ENCODE assay signal across 8 cellular contexts in the genomic region with DNA sequence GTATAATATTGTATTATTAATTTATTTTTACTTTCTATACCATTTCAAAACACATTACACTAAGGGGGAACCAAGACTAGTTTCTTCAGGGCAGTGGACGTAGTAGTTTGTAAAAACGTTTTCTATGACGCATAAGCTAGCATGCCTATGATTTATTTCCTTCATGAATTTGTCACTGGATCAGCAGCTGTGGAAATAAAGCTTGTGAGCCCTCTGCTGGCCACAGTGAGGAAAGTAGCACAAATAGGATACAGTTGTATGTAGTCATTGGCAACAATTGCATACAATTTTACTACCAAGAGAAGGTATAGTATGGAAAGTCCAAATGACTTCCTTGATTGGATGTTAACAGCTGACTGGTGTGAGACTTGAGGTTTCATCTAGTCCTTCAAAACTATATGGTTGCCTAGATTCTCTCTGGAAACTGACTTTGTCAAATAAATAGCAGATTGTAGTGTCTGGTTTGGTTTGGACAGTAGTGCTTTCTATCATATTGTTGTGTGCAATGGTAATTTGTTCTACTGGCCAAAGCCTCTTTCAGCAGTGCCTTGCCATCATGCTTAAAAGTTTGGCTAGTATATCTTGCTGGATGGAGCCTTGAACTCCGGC. TPM values are rescaled to one million over a fixed set of nuclear protein-coding genes. Genes with fewer than 3 reads are reported as not detected.
DNase-seq lines count a peak whose midpoint lies in the region; ATAC-seq and TF ChIP-seq lines count a peak whose summit lies in the region.

No MANE protein-coding gene starts in this region.

- TF ChIP-seq CTCF in activated CD8-positive, alpha-beta T cell treated with anti-CD3 and anti-CD28 coated beads for 36 hours (IDR thresholded peaks at IDR 0.05): peak; percentile 77
- TF ChIP-seq CTCF in endodermal cell (conservative IDR thresholded peaks at IDR 0.05): peak; percentile 92

- no peaks in the 10 kb centered on the region for H3K27me3 Mint-ChIP-seq in activated CD8-positive, alpha-beta T cell treated with anti-CD3 and anti-CD28 coated beads for 36 hours
- H3K27me3 Mint-ChIP-seq in endodermal cell (ENCODE audit: insufficient read depth): no peaks in the 10 kb centered on the region
- no peaks in the 10 kb centered on the region for H3K27me3 Mint-ChIP-seq in stimulated activated memory B cell treated with anti-CD40 and anti-IgM and Interleukin-4, amounts not matched to agents 10 μg/mL and 1 μg/mL and 100 μg/mL, for 72 hours

- H3K36me3 Mint-ChIP-seq in activated CD8-positive, alpha-beta T cell treated with anti-CD3 and anti-CD28 coated beads for 36 hours (ENCODE audit: low read depth): peaks cover 17% of the 10 kb centered on the region
- peaks cover 32% of the 10 kb centered on the region for H3K36me3 Mint-ChIP-seq in endodermal cell (ENCODE audit: low read depth)
- peaks cover 27% of the 10 kb centered on the region for H3K36me3 Mint-ChIP-seq in stimulated activated memory B cell treated with anti-CD40 and anti-IgM and Interleukin-4, amounts not matched to agents 10 μg/mL and 1 μg/mL and 100 μg/mL, for 72 hours

- CTCF ChIA-PET in activated CD8-positive, alpha-beta T cell treated with anti-CD3 and anti-CD28 coated beads for 36 hours (lab: Charles Lee): interaction anchor here (0.7 to 6.5 kb wide), 32 partner anchors 13 to 488 kb away, joined by 3 to 79 read pairs (median 5); partner anchors contain the start of genes CCDC177, ERH and SLC39A9

- peaks cover 41% of the 10 kb centered on the region for H3K36me3 ChIP-seq in endodermal cell (ENCODE audit: control insufficient read depth, insufficient read depth, low read length)

- ATAC-seq in HG03439 (IDR thresholded peaks at IDR 0.05; ENCODE audit: unreplicated experiment): peak; percentile 54
- ATAC-seq in activated CD8-positive, alpha-beta T cell treated with anti-CD3 and anti-CD28 coated beads for 36 hours: peak; percentile 91
- ATAC-seq in stimulated activated memory B cell treated with anti-CD40 and anti-IgM and Interleukin-4, amounts not matched to agents 10 μg/mL and 1 μg/mL and 100 μg/mL, for 72 hours: peak; percentile 71
- no peak for ATAC-seq in GM21619 (IDR thresholded peaks at IDR 0.05; ENCODE audit: unreplicated experiment)

- intact Hi-C loops in activated CD8-positive, alpha-beta T cell treated with anti-CD3 and anti-CD28 coated beads for 36 hours (cut with micrococcal nuclease): loop anchor here (5.0 kb wide), 1 partner anchor 218 kb away; no protein-coding TSS in a partner anchor

- no peak overlapping the region for H3K27ac Mint-ChIP-seq in activated CD8-positive, alpha-beta T cell treated with anti-CD3 and anti-CD28 coated beads for 36 hours
- H3K27ac Mint-ChIP-seq in endodermal cell: no peak overlapping the region
- H3K27ac Mint-ChIP-seq in stimulated activated memory B cell treated with anti-CD40 and anti-IgM and Interleukin-4, amounts not matched to agents 10 μg/mL and 1 μg/mL and 100 μg/mL, for 72 hours: peak overlapping the region; percentile 30

- H3K4me3 Mint-ChIP-seq in activated CD8-positive, alpha-beta T cell treated with anti-CD3 and anti-CD28 coated beads for 36 hours: no peak overlapping the region
- no peak overlapping the region for H3K4me3 Mint-ChIP-seq in endodermal cell
- no peak overlapping the region for H3K4me3 Mint-ChIP-seq in stimulated activated memory B cell treated with anti-CD40 and anti-IgM and Interleukin-4, amounts not matched to agents 10 μg/mL and 1 μg/mL and 100 μg/mL, for 72 hours

- no peak overlapping the region for H3K4me3 ChIP-seq in endodermal cell (ENCODE audit: low read length)

- DNase-seq in Caki2 (ENCODE audit: low read depth) (peak; percentile 38), NCI-H748 treated with DMSO at 0.1 percent for 48 hours (lab: John Stamatoyannopoulos, UW) (peak; percentile 41), endodermal cell (peak; percentile 71), middle frontal gyrus (ENCODE audit: extremely low spot score, low spot score) (peak; percentile 60)
- peak; percentile 79 for DNase-seq in activated CD8-positive, alpha-beta T cell treated with anti-CD3 and anti-CD28 coated beads for 36 hours

- no peaks in the 10 kb centered on the region for H3K9me3 ChIP-seq in endodermal cell (ENCODE audit: control insufficient read depth, low read length)

- in situ Hi-C loops in Caki2 (cut with HindIII; ENCODE audit: low pct_unique_long_range_greater_than_20kb, low sequenced_read_pairs): no loop called here

- no peaks in the 10 kb centered on the region for H3K9me3 Mint-ChIP-seq in activated CD8-positive, alpha-beta T cell treated with anti-CD3 and anti-CD28 coated beads for 36 hours
- no peaks in the 10 kb centered on the region for H3K9me3 Mint-ChIP-seq in endodermal cell
- H3K9me3 Mint-ChIP-seq in stimulated activated memory B cell treated with anti-CD40 and anti-IgM and Interleukin-4, amounts not matched to agents 10 μg/mL and 1 μg/mL and 100 μg/mL, for 72 hours: no peaks in the 10 kb centered on the region

- POLR2A ChIA-PET in activated CD8-positive, alpha-beta T cell treated with anti-CD3 and anti-CD28 coated beads for 36 hours (lab: Charles Lee): interaction anchor here (2.5 kb wide), 1 partner anchor 62 kb away, joined by 7 read pairs; the partner anchor contains the start of genes ERH and SLC39A9

- no peaks in the 10 kb centered on the region for H3K4me1 Mint-ChIP-seq in activated CD8-positive, alpha-beta T cell treated with anti-CD3 and anti-CD28 coated beads for 36 hours (ENCODE audit: low read depth)
- H3K4me1 Mint-ChIP-seq in endodermal cell: no peaks in the 10 kb centered on the region
- H3K4me1 Mint-ChIP-seq in stimulated activated memory B cell treated with anti-CD40 and anti-IgM and Interleukin-4, amounts not matched to agents 10 μg/mL and 1 μg/mL and 100 μg/mL, for 72 hours: no peaks in the 10 kb centered on the region

- H3K27me3 ChIP-seq in endodermal cell (ENCODE audit: control insufficient read depth, insufficient read depth, low read length, poor library complexity, severe bottlenecking): no peaks in the 10 kb centered on the region

- no peak overlapping the region for H3K27ac ChIP-seq in endodermal cell (ENCODE audit: low read depth, low read length)

- WGBS in endodermal cell (ENCODE audit: insufficient coverage in 1 of 2, insufficient read length in 1 of 2), 2 experiments: 62 to 65% methylated on average over 4 of the region's 4 CpGs

- no peaks in the 10 kb centered on the region for H3K4me1 ChIP-seq in endodermal cell (ENCODE audit: control insufficient read depth, insufficient read depth, low read length)

- H3K9ac ChIP-seq in endodermal cell (ENCODE audit: extremely low read depth, low read length, poor library complexity, severe bottlenecking): no peak overlapping the region

RNA-seq across cellular contexts. Expression of gene PLEKHD1, which starts 24.3 kb away (rescaled TPM):
- not detected in 2 replicates for total RNA-seq in Caki2 (2014; rRNA removed; shearing (Covaris generic); ENCODE audit: low replicate concordance)
- under 1 TPM in 1 of 2 experiments, not detected in 1; 0.07 TPM for total RNA-seq in activated CD8-positive, alpha-beta T cell treated with anti-CD3 and anti-CD28 coated beads for 36 hours
- total RNA-seq in endodermal cell: under 1 TPM; 0.11 TPM
- polyA plus RNA-seq in endodermal cell (2013, experiment 1 of 2): 0.04 TPM
- 0.17 TPM for polyA plus RNA-seq in endodermal cell (2013, experiment 2 of 2)
